Comparison of ENCODE assay signal across 10 cellular contexts in the genomic region with DNA sequence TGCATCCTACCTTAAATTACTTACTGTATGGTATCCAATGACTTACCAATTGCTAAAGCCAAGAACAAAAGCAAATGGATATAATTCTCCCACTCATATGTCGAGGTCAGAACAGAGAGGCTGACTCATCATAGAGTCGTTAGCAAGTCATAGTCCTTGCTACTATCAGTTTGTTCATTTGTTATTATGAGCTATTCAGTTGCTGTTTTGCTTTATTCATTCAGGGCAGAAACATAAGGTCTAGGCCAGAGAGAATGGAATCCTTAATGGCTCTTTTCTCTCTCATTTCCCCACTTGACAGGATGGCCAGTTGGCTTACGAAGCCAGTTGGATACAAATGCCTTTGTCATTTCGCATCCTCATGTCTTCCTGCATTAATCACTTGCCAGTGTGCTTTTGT.
DNase-seq lines count a peak whose midpoint lies in the region; TF ChIP-seq lines count a peak whose summit lies in the region.
"Had no signal": no experiment of that assay in that cellular context is flagged by ENCODE, and none has a peak within 500 bp of the region (broad histone marks: within the 10 kb centered on the region; RNA-seq: fewer than 3 reads in every experiment).

No MANE protein-coding gene starts in this region.

- DNase-seq in ELR (ENCODE audit: low read depth) = peak; percentile 62
- DNase-seq in NCI-H1105 (lab: John Stamatoyannopoulos, UW) = peak; percentile 15
- DNase-seq in brain microvascular endothelial cell = peak; percentile 25
- DNase-seq in mesenchymal stem cell = peak; percentile 46
- no peak for DNase-seq in SK-N-SH
- DNase-seq in type B pancreatic cell (ENCODE audit: extremely low spot score, unreplicated experiment) = no peak
- no peak for DNase-seq in midbrain (lab: John Stamatoyannopoulos, UW)
- DNase-seq: activated CD4-positive, alpha-beta T cell treated with anti-CD3 and anti-CD28 coated beads for 4 hours; substantia nigra had no signal

- H3K9ac ChIP-seq in mesenchymal stem cell (ENCODE audit: low read length) = peak overlapping the region; percentile 56
- no peak overlapping the region for H3K9ac ChIP-seq in SK-N-SH

- no peak overlapping the region for H4K91ac ChIP-seq in mesenchymal stem cell (ENCODE audit: low read length)

- peaks cover 5% of the 10 kb centered on the region for H3F3A ChIP-seq in SK-N-SH (replicated peaks; ENCODE audit: insufficient read depth)

- H3K4me2 ChIP-seq in mesenchymal stem cell (ENCODE audit: low read length, poor library complexity, severe bottlenecking) = no peak overlapping the region
- H3K4me2 ChIP-seq in SK-N-SH = no peak overlapping the region

- no peak overlapping the region for H3K23ac ChIP-seq in mesenchymal stem cell (ENCODE audit: low read length in 2 of 2)

- no peak overlapping the region for H2AK5ac ChIP-seq in mesenchymal stem cell (ENCODE audit: low read length, severe bottlenecking)

- no peak overlapping the region for H2BK12ac ChIP-seq in mesenchymal stem cell (ENCODE audit: low read length in 2 of 2)

- H3K4me1 ChIP-seq in mesenchymal stem cell (ENCODE audit: control insufficient read depth, insufficient read depth, low read depth, low read length) = no peaks in the 10 kb centered on the region
- no peaks in the 10 kb centered on the region for H3K4me1 ChIP-seq in SK-N-SH (ENCODE audit: control insufficient read depth in 1 of 2, insufficient read depth in 2 of 2, low read depth in 1 of 2, low read length in 1 of 2)

- H3K4ac ChIP-seq in mesenchymal stem cell (ENCODE audit: low read depth in 1 of 2, low read length in 2 of 2) = no peak overlapping the region

- CTCF ChIA-PET in SK-N-SH (lab: Yijun Ruan, JAX) = no interaction called here

- no peaks in the 10 kb centered on the region for H4K20me1 ChIP-seq in SK-N-SH (ENCODE audit: insufficient read depth)

- H3K14ac ChIP-seq in mesenchymal stem cell (ENCODE audit: low read length in 2 of 2) = no peak overlapping the region

- H2AFZ ChIP-seq in mesenchymal stem cell (ENCODE audit: low read depth, low read length) (no peak overlapping the region), SK-N-SH (ENCODE audit: low read depth) (no peak overlapping the region)

- H4K8ac ChIP-seq in mesenchymal stem cell (ENCODE audit: low read length) = no peak overlapping the region

- no peak overlapping the region for H3K18ac ChIP-seq in mesenchymal stem cell (ENCODE audit: low read depth in 1 of 2, low read length in 2 of 2)

- H3K4me3 ChIP-seq in brain microvascular endothelial cell (ENCODE audit: low read depth, low read length) (no peak overlapping the region), mesenchymal stem cell (ENCODE audit: insufficient read depth in 1 of 2, low read depth in 1 of 2, low read length in 2 of 2) (peak overlapping the region in 1 of 2 experiments; percentile 45), SK-N-SH (ENCODE audit: low read depth in 2 of 2, low read length in 1 of 2) (no peak overlapping the region)

- H3K79me1 ChIP-seq in mesenchymal stem cell (replicated peaks; ENCODE audit: low read length, poor library complexity, severe bottlenecking) = no peaks in the 10 kb centered on the region

- H3K36me3 ChIP-seq in brain microvascular endothelial cell (replicated peaks) (no peaks in the 10 kb centered on the region), mesenchymal stem cell (ENCODE audit: control insufficient read depth in 1 of 2, insufficient read depth in 2 of 2, low read depth in 1 of 2, low read length in 2 of 2) (no peaks in the 10 kb centered on the region), SK-N-SH (replicated peaks in 1 of 2; ENCODE audit: control insufficient read depth in 1 of 2, insufficient read depth in 2 of 2, low read length in 1 of 2) (no peaks in the 10 kb centered on the region)

- H3K9me3 ChIP-seq in mesenchymal stem cell (ENCODE audit: control insufficient read depth, low read length) (no peaks in the 10 kb centered on the region), SK-N-SH (no peaks in the 10 kb centered on the region)

- no peaks in the 10 kb centered on the region for H3K79me2 ChIP-seq in SK-N-SH (ENCODE audit: insufficient read depth)

- no peak for TF ChIP-seq RAD21 in SK-N-SH (IDR thresholded peaks at IDR 0.05; ENCODE audit: low read length)

- H3K27me3 ChIP-seq in brain microvascular endothelial cell (replicated peaks) (no peaks in the 10 kb centered on the region), mesenchymal stem cell (ENCODE audit: control insufficient read depth in 1 of 2, insufficient read depth in 1 of 2, low read length in 2 of 2) (no peaks in the 10 kb centered on the region), SK-N-SH (ENCODE audit: insufficient read depth) (no peaks in the 10 kb centered on the region)

- H2BK5ac ChIP-seq in mesenchymal stem cell (ENCODE audit: low read depth, low read length, poor library complexity, severe bottlenecking) = no peak overlapping the region

- TF ChIP-seq CTCF in brain microvascular endothelial cell (IDR thresholded peaks at IDR 0.05; ENCODE audit: low read depth, low read length, missing control alignments) = no peak
- TF ChIP-seq CTCF in SK-N-SH (IDR thresholded peaks at IDR 0.05) = no peak
- TF ChIP-seq CTCF in type B pancreatic cell (conservative IDR thresholded peaks at IDR 0.05) = no peak

- TF ChIP-seq EP300 in SK-N-SH (IDR thresholded peaks at IDR 0.05; ENCODE audit: borderline replicate concordance in 1 of 2, low read depth in 1 of 2, low read length in 1 of 2) = no peak

- no peaks in the 10 kb centered on the region for H3K36me3 Mint-ChIP-seq in type B pancreatic cell

- H3K4me3 Mint-ChIP-seq in type B pancreatic cell = no peak overlapping the region
- H3K4me3 Mint-ChIP-seq: central memory CD8-positive, alpha-beta T cell had no signal

- H3K27ac Mint-ChIP-seq in type B pancreatic cell = no peak overlapping the region

- 53% methylated on average over 4 of the region's 4 CpGs for WGBS in mesenchymal stem cell
- WGBS in SK-N-SH (ENCODE audit: low lambda C conversion rate) = 33% methylated on average over 4 of the region's 4 CpGs

- no peak overlapping the region for H3K27ac ChIP-seq in brain microvascular endothelial cell
- H3K27ac ChIP-seq in mesenchymal stem cell (ENCODE audit: low read length, poor library complexity, severe bottlenecking) = no peak overlapping the region
- no peak overlapping the region for H3K27ac ChIP-seq in SK-N-SH (ENCODE audit: low read depth in 2 of 2, low read length in 1 of 2)

- POLR2A ChIA-PET in SK-N-SH (lab: Yijun Ruan, JAX) = no interaction called here

- no peak overlapping the region for H2BK15ac ChIP-seq in mesenchymal stem cell (ENCODE audit: low read depth, poor library complexity, severe bottlenecking)

- no peak overlapping the region for H2BK120ac ChIP-seq in mesenchymal stem cell (ENCODE audit: low read depth, low read length)

- H3K4me1 Mint-ChIP-seq in type B pancreatic cell (ENCODE audit: unreplicated experiment) = no peaks in the 10 kb centered on the region
- H3K4me1 Mint-ChIP-seq: central memory CD8-positive, alpha-beta T cell had no signal

- H3K9me3 Mint-ChIP-seq in type B pancreatic cell = no peaks in the 10 kb centered on the region
- H3K9me3 Mint-ChIP-seq: central memory CD8-positive, alpha-beta T cell had no signal

- H3K27me3 Mint-ChIP-seq in type B pancreatic cell = no peaks in the 10 kb centered on the region
- H3K27me3 Mint-ChIP-seq: central memory CD8-positive, alpha-beta T cell had no signal

- H3K9me2 ChIP-seq in SK-N-SH = no peaks in the 10 kb centered on the region

- in situ Hi-C loops in brain microvascular endothelial cell (cut with HindIII; ENCODE audit: low pct_ligation_motif_present, low sequenced_read_pairs) = no loop called here

TF ChIP-seq in SK-N-SH, 30 proteins besides CTCF, POLR2A, EP300 and RAD21 (continues in another document):
- TF ChIP-seq FOXJ3 (CRISPR knock-in tag; IDR thresholded peaks at IDR 0.05) (no peak), MEF2A (IDR thresholded peaks at IDR 0.05; ENCODE audit: borderline replicate concordance, low read depth) (no peak), GATA2 (CRISPR knock-in tag; IDR thresholded peaks at IDR 0.05) (no peak), CHD2 (IDR thresholded peaks at IDR 0.05; ENCODE audit: low read length, partially characterized antibody) (no peak), NFIC (IDR thresholded peaks at IDR 0.05; ENCODE audit: borderline replicate concordance) (no peak), RXRA (IDR thresholded peaks at IDR 0.05; ENCODE audit: borderline replicate concordance, low read depth) (no peak), FOXM1 (IDR thresholded peaks at IDR 0.05; ENCODE audit: low read depth) (no peak), RCOR1 (IDR thresholded peaks at IDR 0.05; ENCODE audit: low read length) (no peak), TEAD4 (IDR thresholded peaks at IDR 0.05; ENCODE audit: borderline replicate concordance, insufficient read depth) (no peak)
- TF ChIP-seq, protein P1, sequence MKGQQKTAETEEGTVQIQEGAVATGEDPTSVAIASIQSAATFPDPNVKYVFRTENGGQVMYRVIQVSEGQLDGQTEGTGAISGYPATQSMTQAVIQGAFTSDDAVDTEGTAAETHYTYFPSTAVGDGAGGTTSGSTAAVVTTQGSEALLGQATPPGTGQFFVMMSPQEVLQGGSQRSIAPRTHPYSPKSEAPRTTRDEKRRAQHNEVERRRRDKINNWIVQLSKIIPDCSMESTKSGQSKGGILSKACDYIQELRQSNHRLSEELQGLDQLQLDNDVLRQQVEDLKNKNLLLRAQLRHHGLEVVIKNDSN (IDR thresholded peaks at IDR 0.05; ENCODE audit: borderline replicate concordance, low read depth) = no peak
- TF ChIP-seq, protein P2, sequence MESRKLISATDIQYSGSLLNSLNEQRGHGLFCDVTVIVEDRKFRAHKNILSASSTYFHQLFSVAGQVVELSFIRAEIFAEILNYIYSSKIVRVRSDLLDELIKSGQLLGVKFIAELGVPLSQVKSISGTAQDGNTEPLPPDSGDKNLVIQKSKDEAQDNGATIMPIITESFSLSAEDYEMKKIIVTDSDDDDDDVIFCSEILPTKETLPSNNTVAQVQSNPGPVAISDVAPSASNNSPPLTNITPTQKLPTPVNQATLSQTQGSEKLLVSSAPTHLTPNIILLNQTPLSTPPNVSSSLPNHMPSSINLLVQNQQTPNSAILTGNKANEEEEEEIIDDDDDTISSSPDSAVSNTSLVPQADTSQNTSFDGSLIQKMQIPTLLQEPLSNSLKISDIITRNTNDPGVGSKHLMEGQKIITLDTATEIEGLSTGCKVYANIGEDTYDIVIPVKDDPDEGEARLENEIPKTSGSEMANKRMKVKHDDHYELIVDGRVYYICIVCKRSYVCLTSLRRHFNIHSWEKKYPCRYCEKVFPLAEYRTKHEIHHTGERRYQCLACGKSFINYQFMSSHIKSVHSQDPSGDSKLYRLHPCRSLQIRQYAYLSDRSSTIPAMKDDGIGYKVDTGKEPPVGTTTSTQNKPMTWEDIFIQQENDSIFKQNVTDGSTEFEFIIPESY (IDR thresholded peaks at IDR 0.05; ENCODE audit: borderline replicate concordance, low read depth) = no peak

Comparison
In these comparisons a context has a peak if more than half of its experiments do, and no peak if none do; other contexts are left out.
1. DNase-seq: peak in ELR (single experiment), NCI-H1105 (single experiment), brain microvascular endothelial cell (single experiment) and mesenchymal stem cell (single experiment); none in SK-N-SH (single experiment), type B pancreatic cell (single experiment) and midbrain (single experiment).